ENCODE assay signal across 1 cellular context in the genomic region with DNA sequence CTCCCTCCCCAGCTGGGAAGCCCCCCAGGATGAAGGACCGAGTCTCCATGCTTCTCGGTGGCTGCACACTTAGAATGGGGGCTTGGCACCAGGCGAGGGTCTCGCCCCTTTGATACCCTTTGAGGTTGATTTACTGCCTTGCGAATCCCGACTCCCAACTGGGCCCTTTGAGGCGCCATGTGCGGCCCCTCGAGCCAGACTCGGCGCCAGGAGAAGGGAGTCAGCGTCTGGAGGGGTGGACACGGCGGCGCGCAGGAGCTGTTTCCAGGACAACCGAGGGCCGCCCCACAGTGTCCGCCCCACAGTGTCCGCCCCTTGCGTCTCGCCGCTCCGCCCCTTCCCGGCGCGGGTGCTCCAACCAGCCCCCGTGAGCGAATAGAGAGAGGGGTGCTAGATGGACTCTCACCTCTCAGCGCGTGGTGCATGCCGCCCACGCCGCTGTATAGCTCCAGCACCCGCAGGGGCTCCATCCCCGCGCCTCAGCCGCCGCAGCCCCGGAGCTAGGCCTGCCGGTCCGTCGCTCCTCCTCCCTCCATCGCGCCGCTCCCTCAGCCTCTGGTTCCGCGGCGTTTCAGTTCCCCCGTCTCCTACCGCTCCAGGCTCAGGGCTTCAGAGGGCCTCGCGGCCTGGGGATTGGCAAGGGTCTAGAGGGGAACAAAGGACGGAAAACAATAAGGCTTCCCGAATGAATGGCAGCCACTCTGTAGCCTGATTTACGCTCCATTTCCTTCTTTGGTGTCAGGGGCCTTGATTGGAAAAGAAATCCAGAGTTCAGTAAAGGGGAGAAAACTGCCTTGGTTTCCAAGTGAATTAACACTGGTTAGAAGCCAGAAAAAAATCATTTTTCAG.
TF ChIP-seq lines count a peak whose summit lies in the region.

A gene with protein sequence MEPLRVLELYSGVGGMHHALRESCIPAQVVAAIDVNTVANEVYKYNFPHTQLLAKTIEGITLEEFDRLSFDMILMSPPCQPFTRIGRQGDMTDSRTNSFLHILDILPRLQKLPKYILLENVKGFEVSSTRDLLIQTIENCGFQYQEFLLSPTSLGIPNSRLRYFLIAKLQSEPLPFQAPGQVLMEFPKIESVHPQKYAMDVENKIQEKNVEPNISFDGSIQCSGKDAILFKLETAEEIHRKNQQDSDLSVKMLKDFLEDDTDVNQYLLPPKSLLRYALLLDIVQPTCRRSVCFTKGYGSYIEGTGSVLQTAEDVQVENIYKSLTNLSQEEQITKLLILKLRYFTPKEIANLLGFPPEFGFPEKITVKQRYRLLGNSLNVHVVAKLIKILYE (minus strand): TSS at position 508 of the 849 bp plus-strand sequence. CDS start 38 bp downstream, at position 470.

TF ChIP-seq in SK-N-SH treated with all-trans-retinoic acid at 6 μM for 48 hours, 23 proteins besides CTCF, POLR2A, EP300 and RAD21 (continued from another document):
- peak; percentile 30; the same call in 1 of the 2 replicates for TF ChIP-seq SNAI2 (CRISPR knock-in tag; IDR thresholded peaks at IDR 0.05)
- 0 out of 2 replicates have a peak, but pooled peaks have one; percentile 40 for TF ChIP-seq ZNF8 (CRISPR knock-in tag; IDR thresholded peaks at IDR 0.05)
- TF ChIP-seq ZNF70 (CRISPR knock-in tag; IDR thresholded peaks at IDR 0.05) = no peak
- TF ChIP-seq TCF4 (CRISPR knock-in tag; IDR thresholded peaks at IDR 0.05; ENCODE audit: borderline replicate concordance) = no peak
- TF ChIP-seq, protein P1, sequence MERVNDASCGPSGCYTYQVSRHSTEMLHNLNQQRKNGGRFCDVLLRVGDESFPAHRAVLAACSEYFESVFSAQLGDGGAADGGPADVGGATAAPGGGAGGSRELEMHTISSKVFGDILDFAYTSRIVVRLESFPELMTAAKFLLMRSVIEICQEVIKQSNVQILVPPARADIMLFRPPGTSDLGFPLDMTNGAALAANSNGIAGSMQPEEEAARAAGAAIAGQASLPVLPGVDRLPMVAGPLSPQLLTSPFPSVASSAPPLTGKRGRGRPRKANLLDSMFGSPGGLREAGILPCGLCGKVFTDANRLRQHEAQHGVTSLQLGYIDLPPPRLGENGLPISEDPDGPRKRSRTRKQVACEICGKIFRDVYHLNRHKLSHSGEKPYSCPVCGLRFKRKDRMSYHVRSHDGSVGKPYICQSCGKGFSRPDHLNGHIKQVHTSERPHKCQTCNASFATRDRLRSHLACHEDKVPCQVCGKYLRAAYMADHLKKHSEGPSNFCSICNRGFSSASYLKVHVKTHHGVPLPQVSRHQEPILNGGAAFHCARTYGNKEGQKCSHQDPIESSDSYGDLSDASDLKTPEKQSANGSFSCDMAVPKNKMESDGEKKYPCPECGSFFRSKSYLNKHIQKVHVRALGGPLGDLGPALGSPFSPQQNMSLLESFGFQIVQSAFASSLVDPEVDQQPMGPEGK (CRISPR knock-in tag; IDR thresholded peaks at IDR 0.05; ENCODE audit: borderline replicate concordance) = peak; percentile 84; the same call in 1 of the 2 replicates
- no peak for TF ChIP-seq GLIS3 (CRISPR knock-in tag; IDR thresholded peaks at IDR 0.05)
- TF ChIP-seq, protein P2, sequence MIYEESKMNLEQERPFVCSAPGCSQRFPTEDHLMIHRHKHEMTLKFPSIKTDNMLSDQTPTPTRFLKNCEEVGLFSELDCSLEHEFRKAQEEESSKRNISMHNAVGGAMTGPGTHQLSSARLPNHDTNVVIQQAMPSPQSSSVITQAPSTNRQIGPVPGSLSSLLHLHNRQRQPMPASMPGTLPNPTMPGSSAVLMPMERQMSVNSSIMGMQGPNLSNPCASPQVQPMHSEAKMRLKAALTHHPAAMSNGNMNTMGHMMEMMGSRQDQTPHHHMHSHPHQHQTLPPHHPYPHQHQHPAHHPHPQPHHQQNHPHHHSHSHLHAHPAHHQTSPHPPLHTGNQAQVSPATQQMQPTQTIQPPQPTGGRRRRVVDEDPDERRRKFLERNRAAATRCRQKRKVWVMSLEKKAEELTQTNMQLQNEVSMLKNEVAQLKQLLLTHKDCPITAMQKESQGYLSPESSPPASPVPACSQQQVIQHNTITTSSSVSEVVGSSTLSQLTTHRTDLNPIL (CRISPR knock-in tag; IDR thresholded peaks at IDR 0.05; ENCODE audit: low read depth) = no peak
- TF ChIP-seq BACH2 (CRISPR knock-in tag; IDR thresholded peaks at IDR 0.05; ENCODE audit: borderline replicate concordance) = no peak
